ENCODE assay signal across 12 cellular contexts in the genomic region with DNA sequence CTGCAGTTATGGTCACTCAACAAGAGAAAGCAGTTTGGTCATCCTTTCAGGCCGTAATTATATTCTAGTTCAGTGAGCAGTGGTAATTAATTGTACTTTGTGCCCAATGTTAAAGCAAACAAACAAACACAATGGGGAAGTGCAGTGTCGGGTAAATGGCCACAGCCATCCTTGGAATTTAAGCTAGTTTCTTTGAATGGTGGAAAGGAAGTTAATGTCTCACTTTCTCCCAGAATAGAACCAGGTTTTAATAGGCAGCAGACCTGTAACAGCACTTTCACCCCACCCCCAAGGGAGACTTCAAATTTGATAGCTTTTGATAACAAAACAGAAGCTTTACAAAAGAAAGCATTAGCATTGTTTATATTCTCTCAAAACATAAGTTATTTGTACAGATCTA. TPM values are rescaled to one million over a fixed set of nuclear protein-coding genes. Genes with fewer than 3 reads are reported as not detected.
A peak's percentile ranks its signal among the peaks of the same experiment; 100 is the strongest.
DNase-seq lines count a peak whose midpoint lies in the region; ATAC-seq, FAIRE-seq and TF ChIP-seq lines count a peak whose summit lies in the region.
"Had no signal": no experiment of that assay in that cellular context is flagged by ENCODE, and none has a peak within 500 bp of the region (broad histone marks: within the 10 kb centered on the region; RNA-seq: fewer than 3 reads in every experiment).

No MANE protein-coding gene starts in this region.

- 78% methylated on average over 2 of the region's 2 CpGs for WGBS in HUES64

- no peaks in the 10 kb centered on the region for H3K9me3 ChIP-seq in HUES64 (ENCODE audit: insufficient read depth, low read depth, low read length)
- no peaks in the 10 kb centered on the region for H3K9me3 ChIP-seq in astrocyte (ENCODE audit: insufficient read depth, low read depth, low read length)

- peaks cover 22% of the 10 kb centered on the region for H3K4me1 Mint-ChIP-seq in astrocyte (ENCODE audit: low read depth, unreplicated experiment)
- peaks cover 28% of the 10 kb centered on the region for H3K4me1 Mint-ChIP-seq in mesothelial cell of epicardium

- DNase-seq in COR-L47 (lab: John Stamatoyannopoulos, UW) (peak; percentile 12), astrocyte (ENCODE audit: low read depth) (peak; percentile 70), mesothelial cell of epicardium (ENCODE audit: low spot score in 2 of 2, unreplicated experiment in 2 of 2) (no peak), glomerular visceral epithelial cell (ENCODE audit: extremely low spot score) (no peak), NCI-H526 treated with DMSO at 0.1 percent for 48 hours (lab: John Stamatoyannopoulos, UW) (no peak)
- no peak for DNase-seq in activated naive CD4-positive, alpha-beta T cell (lab: John Stamatoyannopoulos, UW)
- DNase-seq: DMS79; MV-4-11; stimulated activated naive CD8-positive, alpha-beta T cell treated with anti-CD3 and anti-CD28 coated beads, Interleukin-15, Interleukin-2, amounts not matched to agents 100 U/mL and 50 U/mL, for 24 hours had no signal

- no peaks in the 10 kb centered on the region for H4K20me1 ChIP-seq in astrocyte (ENCODE audit: insufficient read depth, low read length)

- H3K27me3 Mint-ChIP-seq in astrocyte (ENCODE audit: low read depth, unreplicated experiment), result no peaks in the 10 kb centered on the region
- no peaks in the 10 kb centered on the region for H3K27me3 Mint-ChIP-seq in mesothelial cell of epicardium (ENCODE audit: low read depth)

- H3K36me3 ChIP-seq in HUES64 (ENCODE audit: insufficient read depth, low read length) (no peaks in the 10 kb centered on the region), astrocyte (ENCODE audit: insufficient read depth, low read length) (no peaks in the 10 kb centered on the region)

- H3K4me1 ChIP-seq in HUES64 (ENCODE audit: insufficient read depth, low read length) (peaks cover 19% of the 10 kb centered on the region), astrocyte (ENCODE audit: insufficient read depth, low read length) (peaks cover 19% of the 10 kb centered on the region)

- TF ChIP-seq CTCF in astrocyte (IDR thresholded peaks at IDR 0.05; ENCODE audit: insufficient read depth, low read depth, low read length) (no peak), mesothelial cell of epicardium (IDR thresholded peaks at IDR 0.05; ENCODE audit: unreplicated experiment) (no peak)

- H3K27me3 ChIP-seq in HUES64 (ENCODE audit: insufficient read depth, low read length) (no peaks in the 10 kb centered on the region), astrocyte (ENCODE audit: insufficient read depth, low read length) (no peaks in the 10 kb centered on the region)

- H3K27ac Mint-ChIP-seq in astrocyte (ENCODE audit: unreplicated experiment), result peak overlapping the region; percentile 67
- peak overlapping the region; percentile 65 for H3K27ac Mint-ChIP-seq in mesothelial cell of epicardium

- H2AFZ ChIP-seq in astrocyte (ENCODE audit: low read depth, low read length), result peak overlapping the region; percentile 57

- peak overlapping the region; percentile 63 for H3K4me2 ChIP-seq in astrocyte (ENCODE audit: low read length)

- no peaks in the 10 kb centered on the region for H3K79me2 ChIP-seq in astrocyte (ENCODE audit: insufficient read depth, low read length)

- H3K9me3 Mint-ChIP-seq in astrocyte (ENCODE audit: unreplicated experiment) (peaks cover 3% of the 10 kb centered on the region), mesothelial cell of epicardium (peaks cover 21% of the 10 kb centered on the region)

- H3K27ac ChIP-seq in HUES64 (ENCODE audit: low read depth, low read length) (no peak overlapping the region; the same call in 1 of the 2 replicates), astrocyte (ENCODE audit: low read depth, low read length) (peak overlapping the region; percentile 35)

- no peak for ATAC-seq in GM19397 (IDR thresholded peaks at IDR 0.05; ENCODE audit: unreplicated experiment)
- ATAC-seq: stimulated activated naive CD8-positive, alpha-beta T cell treated with anti-CD3 and anti-CD28 coated beads, Interleukin-15, Interleukin-2, amounts not matched to agents 100 U/mL and 50 U/mL, for 24 hours had no signal

- FAIRE-seq in astrocyte (lab: Jason Lieb, UNC), result no peak
- FAIRE-seq: H1 had no signal

- H3K4me3 ChIP-seq in HUES64 (ENCODE audit: low read length), result no peak overlapping the region
- no peak overlapping the region for H3K4me3 ChIP-seq in astrocyte (ENCODE audit: insufficient read depth, low read depth, low read length)

- H3K4me3 Mint-ChIP-seq in astrocyte (ENCODE audit: unreplicated experiment), result no peak overlapping the region
- no peak overlapping the region for H3K4me3 Mint-ChIP-seq in mesothelial cell of epicardium

- no peaks in the 10 kb centered on the region for H3K36me3 Mint-ChIP-seq in astrocyte (ENCODE audit: low read depth, unreplicated experiment)
- peaks cover 5% of the 10 kb centered on the region for H3K36me3 Mint-ChIP-seq in mesothelial cell of epicardium

- 0 out of 2 replicates have a peak overlapping the region, but pooled peaks have one; percentile 7 for H3K9ac ChIP-seq in HUES64 (ENCODE audit: low read depth, low read length)
- peak overlapping the region; percentile 11 for H3K9ac ChIP-seq in astrocyte (ENCODE audit: low read length)

RNA-seq across cellular contexts. Expression of a gene that starts 19.9 kb away (rescaled TPM):
- polyA plus RNA-seq in HUES64 (2013, experiment 1 of 2), result 23.9 TPM
- 30.7 TPM for polyA plus RNA-seq in HUES64 (2013, experiment 2 of 2)
- total RNA-seq in astrocyte (661 and 779 TPM in 2 replicates), mesothelial cell of epicardium (93.3 to 112 TPM (median 100 TPM) in 3 replicates)

Comparison
In these comparisons a context has a peak if more than half of its experiments do, and no peak if none do; other contexts are left out.
1. DNase-seq: peak in COR-L47 (single experiment) and astrocyte (single experiment); none in mesothelial cell of epicardium (0 of 2), glomerular visceral epithelial cell (single experiment), activated naive CD4-positive, alpha-beta T cell (0 of 4) and NCI-H526 treated with DMSO at 0.1 percent for 48 hours (single experiment).